12 cellular contexts compared by ENCODE assay signal in the genomic region with DNA sequence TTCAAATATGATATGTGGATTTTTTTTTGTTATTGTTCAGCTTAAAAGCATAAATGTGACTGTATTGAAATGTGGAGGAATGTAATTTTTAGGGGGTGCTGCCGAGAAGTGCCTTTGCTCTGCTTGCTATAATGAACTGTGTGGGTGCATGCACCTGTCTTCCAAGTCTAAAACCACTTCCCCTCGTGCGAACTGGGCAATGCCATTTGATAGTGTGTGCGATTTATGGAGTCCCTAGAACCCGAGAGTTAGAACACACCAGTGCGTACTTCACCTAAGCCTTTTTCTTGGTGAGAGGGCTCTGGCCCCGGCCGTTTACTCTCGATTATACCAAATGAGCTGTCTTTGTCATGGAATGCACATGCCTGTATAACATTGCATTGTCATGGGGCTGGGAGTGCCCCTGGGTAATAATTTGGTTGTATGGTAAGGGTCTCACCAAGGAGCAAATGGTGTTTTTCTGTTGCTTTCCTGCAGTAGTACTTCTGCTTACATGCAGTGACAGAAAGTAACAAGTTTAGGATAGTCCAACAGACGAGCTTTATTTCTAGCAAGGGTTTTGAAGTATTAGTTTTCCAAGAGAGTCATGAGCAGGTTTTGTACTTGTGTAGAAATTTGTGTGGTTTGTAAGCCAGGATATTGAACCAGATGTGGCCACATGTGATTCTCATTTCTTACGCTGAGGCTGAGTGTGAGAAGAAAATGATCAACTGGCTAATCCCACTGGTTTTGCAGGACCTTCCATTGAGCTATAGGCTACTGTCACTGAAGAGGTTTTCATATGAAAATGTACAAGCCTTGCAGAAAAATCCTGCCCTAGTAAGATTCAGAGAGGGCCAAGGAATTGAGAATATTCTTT.
A peak's percentile ranks its signal among the peaks of the same experiment; 100 is the strongest.
DNase-seq lines count a peak whose midpoint lies in the region; ATAC-seq, FAIRE-seq and TF ChIP-seq lines count a peak whose summit lies in the region.
"Had no signal": no experiment of that assay in that cellular context is flagged by ENCODE, and none has a peak within 500 bp of the region (broad histone marks: within the 10 kb centered on the region; RNA-seq: fewer than 3 reads in every experiment).

No MANE protein-coding gene starts in this region.

- H3K9me3 ChIP-seq in SK-N-MC (ENCODE audit: low read depth, low read length) (no peaks in the 10 kb centered on the region), H1 (ENCODE audit: insufficient read depth in 2 of 2, low read depth in 1 of 2, low read length in 1 of 2) (no peaks in the 10 kb centered on the region), skeletal muscle tissue (ENCODE audit: control insufficient read depth in 3 of 3, low read length in 3 of 3) (no peaks in the 10 kb centered on the region)
- H3K9me3 ChIP-seq: pancreas, spleen had no signal

- peaks cover 61 to 66% of the 10 kb centered on the region in 2 experiments for H4K20me1 ChIP-seq in H1 (replicated peaks in 1 of 2; ENCODE audit: control insufficient read depth in 1 of 2, insufficient read depth in 2 of 2, low read length in 2 of 2)

- H2AK5ac ChIP-seq in H1 (ENCODE audit: low read depth, low read length), result no peak overlapping the region

- no peaks in the 10 kb centered on the region for H3K23me2 ChIP-seq in H1 (ENCODE audit: low read depth, low read length)

- no peak for ATAC-seq in HG03457 (IDR thresholded peaks at IDR 0.05; ENCODE audit: unreplicated experiment)
- no peak for ATAC-seq in HG03378 (IDR thresholded peaks at IDR 0.05; ENCODE audit: unreplicated experiment)

- no peak overlapping the region for H3K14ac ChIP-seq in H1 (ENCODE audit: insufficient read length)

- H2BK12ac ChIP-seq in H1 (ENCODE audit: low read depth, low read length), result no peak overlapping the region

- H4K5ac ChIP-seq in H1 (ENCODE audit: insufficient read length, low read depth, low read length), result no peak overlapping the region

- H2BK5ac ChIP-seq in H1 (ENCODE audit: low read depth, low read length), result no peak overlapping the region

- H3K4me1 ChIP-seq in H1 (replicated peaks in 1 of 4; ENCODE audit: control insufficient read depth in 3 of 4, insufficient read depth in 4 of 4, low read length in 3 of 4) (peaks cover 24 to 38% (median 32%) of the 10 kb centered on the region in 4 experiments), skeletal muscle tissue (ENCODE audit: control insufficient read depth in 3 of 3, insufficient read depth in 3 of 3, low read length in 3 of 3) (peaks cover 26 to 42% (median 38%) of the 10 kb centered on the region in 3 donors)

- TF ChIP-seq CTCF in H1 (IDR thresholded peaks at IDR 0.05; ENCODE audit: control extremely low read depth in 1 of 3, insufficient read depth in 1 of 3, low read depth in 1 of 3, low read length in 3 of 3) (no peak), GM13976 (IDR thresholded peaks at IDR 0.05; ENCODE audit: borderline replicate concordance, control extremely low read depth, extremely low read depth, insufficient read depth, missing control alignments) (no peak)

- H3K27ac ChIP-seq in SK-N-MC (peak overlapping the region; percentile 93), H1 (ENCODE audit: low read depth, low read length) (no peak overlapping the region), skeletal muscle tissue (ENCODE audit: low read depth, low read length) (peak overlapping the region; percentile 15)
- H3K27ac ChIP-seq: pancreas had no signal

- H3K4me2 ChIP-seq in H1 (ENCODE audit: insufficient read depth in 1 of 2, low read depth in 2 of 2, low read length in 2 of 2), result no peak overlapping the region

- H2BK15ac ChIP-seq in H1 (ENCODE audit: low read length), result no peak overlapping the region

- H3K27me3 ChIP-seq in H1 (replicated peaks in 1 of 4; ENCODE audit: control insufficient read depth in 3 of 4, extremely low read depth in 1 of 4, insufficient read depth in 3 of 4, low read length in 3 of 4) (no peaks in the 10 kb centered on the region), skeletal muscle tissue (ENCODE audit: control insufficient read depth in 3 of 3, insufficient read depth in 3 of 3, low read length in 3 of 3) (no peaks in the 10 kb centered on the region)
- H3K27me3 ChIP-seq: pancreas, spleen had no signal

- peak overlapping the region; percentile 77 for H3K9ac ChIP-seq in SK-N-MC (ENCODE audit: insufficient read length)
- no peak overlapping the region for H3K9ac ChIP-seq in H1 (replicated peaks in 1 of 4; ENCODE audit: extremely low read depth in 1 of 4, low read depth in 3 of 4, low read length in 3 of 4)
- H3K9ac ChIP-seq in skeletal muscle tissue (ENCODE audit: low read depth in 1 of 3, low read length in 3 of 3), result no peak overlapping the region

- no peak overlapping the region for H3K56ac ChIP-seq in H1 (replicated peaks; ENCODE audit: insufficient read length, low read depth, low read length)

- peak in 1 of 2 experiments; percentile 20; a peak in 1 of 3 replicates for TF ChIP-seq POLR2A in H1 (IDR thresholded peaks at IDR 0.05; ENCODE audit: control extremely low read depth in 1 of 2, low read depth in 2 of 2, low read length in 2 of 2)

- H3K4me3 ChIP-seq in SK-N-MC, result peak overlapping the region; percentile 34; the same call in 1 of the 2 replicates
- H3K4me3 ChIP-seq in H1 (ENCODE audit: extremely low read depth in 1 of 4, insufficient read depth in 2 of 4, low read depth in 3 of 4, low read length in 4 of 4), result no peak overlapping the region
- H3K4me3 ChIP-seq in skeletal muscle tissue (ENCODE audit: low read length in 3 of 3), result no peak overlapping the region
- H3K4me3 ChIP-seq: pancreas, spleen had no signal

- no peak overlapping the region for H3K23ac ChIP-seq in H1 (ENCODE audit: insufficient read length)

- WGBS in H1 (ENCODE audit: extremely low coverage in 1 of 2, insufficient coverage in 1 of 2, insufficient read length in 1 of 2, insufficient replicate concordance in 2 of 2, low coverage in 1 of 2, low lambda C conversion rate in 2 of 2, missing lambda C conversion rate in 1 of 2), 2 experiments, result 92% methylated on average over 11 of the region's 11 CpGs; no CpG with 5 or more reads in 1 of the 2 experiments

- H3K36me3 ChIP-seq in SK-N-MC (ENCODE audit: insufficient read depth, low read length) (peaks cover 39% of the 10 kb centered on the region), H1 (ENCODE audit: control insufficient read depth in 2 of 4, insufficient read depth in 4 of 4, low read length in 3 of 4) (peaks cover 7 to 53% (median 34%) of the 10 kb centered on the region in 4 experiments; a peak in 7 of 8 replicates), skeletal muscle tissue (ENCODE audit: control insufficient read depth in 3 of 3, insufficient read depth in 3 of 3, low read length in 3 of 3) (peaks cover 15 to 20% (median 16%) of the 10 kb centered on the region in 3 donors)

- H3K79me1 ChIP-seq in H1 (ENCODE audit: low read depth, low read length), result peaks cover 15% of the 10 kb centered on the region

- no peak for FAIRE-seq in H1 (lab: Jason Lieb, UNC)

- peak; percentile 54 for DNase-seq in activated CD8-positive, alpha-beta memory T cell treated with anti-CD3 and anti-CD28 coated beads for 24 hours
- no peak for DNase-seq in activated CD8-positive, alpha-beta memory T cell treated with anti-CD3 and anti-CD28 coated beads, Interleukin-2, amount 50 U/mL, for 4 hours
- no peak for DNase-seq in SK-N-MC (ENCODE audit: low read depth, low spot score)
- DNase-seq in H1 (ENCODE audit: low read depth in 1 of 2, low spot score in 2 of 2), result no peak
- no peak for DNase-seq in GM13976 (ENCODE audit: low spot score)
- DNase-seq: NCI-H1417 treated with DMSO at 0.1 percent for 48 hours, NCI-H510A had no signal

- POLR2A ChIA-PET in H1 (lab: Charles Lee; ENCODE audit: partially characterized antibody), result interaction anchor here (0.8 to 1.3 kb wide), 4 partner anchors 10 to 27 kb away, joined by 3 to 4 read pairs (median 3); no protein-coding TSS in a partner anchor

- no peak overlapping the region for H2AFZ ChIP-seq in H1 (ENCODE audit: low read length)

- H4K91ac ChIP-seq in H1 (replicated peaks; ENCODE audit: insufficient read length, low read length), result no peak overlapping the region

- H2BK20ac ChIP-seq in H1 (ENCODE audit: low read length), result no peak overlapping the region

- H4K8ac ChIP-seq in H1 (ENCODE audit: extremely low read depth, insufficient read depth, low read length), result no peak overlapping the region

- in situ Hi-C loops in GM13976 (cut with MboI; ENCODE audit: low sequenced_read_pairs, unreplicated experiment), result loop anchor here (25.0 kb wide), 1 partner anchor 1278 kb away; no protein-coding TSS in a partner anchor

- TF ChIP-seq RAD21 in H1 (IDR thresholded peaks at IDR 0.05 in 1 of 2, conservative IDR thresholded peaks at IDR 0.05 in 1 of 2; ENCODE audit: low read depth in 2 of 2, low read length in 2 of 2), result no peak

- TF ChIP-seq EP300 in H1 (IDR thresholded peaks at IDR 0.05; ENCODE audit: borderline replicate concordance in 1 of 2, low read depth in 2 of 2, low read length in 2 of 2), result no peak

- H2BK120ac ChIP-seq in H1 (replicated peaks; ENCODE audit: low read depth, low read length), result no peak overlapping the region

- no peak overlapping the region for H3K18ac ChIP-seq in H1 (ENCODE audit: extremely low read depth, low read length)

- peaks cover 7 to 93% of the 10 kb centered on the region in 2 experiments for H3K79me2 ChIP-seq in H1 (ENCODE audit: control insufficient read depth in 1 of 2, insufficient read depth in 2 of 2, low read length in 2 of 2)

- no peak overlapping the region for H3K4ac ChIP-seq in H1 (replicated peaks; ENCODE audit: insufficient read length, low read depth, low read length)

- CTCF ChIA-PET in H1 (lab: Charles Lee; ENCODE audit: partially characterized antibody), result interaction anchor here (0.8 to 2.0 kb wide), 8 partner anchors 10 to 152 kb away, joined by 3 to 8 read pairs (median 5); no protein-coding TSS in a partner anchor

TF ChIP-seq in H1, 55 proteins besides CTCF, POLR2A, EP300 and RAD21:
- TF ChIP-seq POLR2AphosphoS5 (IDR thresholded peaks at IDR 0.05; ENCODE audit: low read depth, low read length) (0 out of 2 replicates have a peak, but pooled peaks have one; percentile 15), CBX8 (IDR thresholded peaks at IDR 0.05; ENCODE audit: borderline replicate concordance, low read depth, low read length) (no peak), ASH2L (IDR thresholded peaks at IDR 0.05; ENCODE audit: low read length) (no peak), CBX5 (IDR thresholded peaks at IDR 0.05; ENCODE audit: low read depth, low read length) (no peak)
